Comparison of ENCODE assay signal across 27 cellular contexts in the genomic region with DNA sequence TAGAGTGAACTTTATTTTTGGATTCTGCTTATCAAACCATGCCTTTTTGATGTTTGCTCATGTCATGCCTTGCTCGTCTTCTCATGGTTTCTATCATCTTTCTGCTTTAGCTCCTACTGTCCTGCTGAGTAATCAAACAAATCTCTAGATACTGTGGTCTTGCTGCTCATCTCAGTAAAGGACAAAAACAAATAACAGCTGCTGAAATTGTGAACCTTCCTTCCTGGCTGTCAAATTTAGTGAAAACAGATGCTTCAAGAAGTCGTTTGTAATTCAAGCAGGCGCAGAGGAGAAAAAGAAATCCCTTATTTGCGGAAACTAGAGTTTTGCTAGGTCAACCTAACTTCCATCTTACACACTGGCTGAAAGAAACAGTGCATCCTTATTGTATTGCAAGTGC.
DNase-seq lines count a peak whose midpoint lies in the region; ATAC-seq, FAIRE-seq and TF ChIP-seq lines count a peak whose summit lies in the region.
"Had no signal": no experiment of that assay in that cellular context is flagged by ENCODE, and none has a peak within 500 bp of the region (broad histone marks: within the 10 kb centered on the region; RNA-seq: fewer than 3 reads in every experiment).

No MANE protein-coding gene starts in this region.

- FAIRE-seq in GM19239 (lab: Jason Lieb, UNC): peak; percentile 31
- FAIRE-seq: GM12891 had no signal

- H3K27me3 ChIP-seq in body of pancreas: no peaks in the 10 kb centered on the region
- H3K27me3 ChIP-seq: brain microvascular endothelial cell, colonic mucosa, heart right ventricle, neural progenitor cell, thyroid gland had no signal

- 24 to 36% methylated on average over 4 of the region's 4 CpGs for WGBS in body of pancreas, 2 donors

- H3K4me1 ChIP-seq in body of pancreas: no peaks in the 10 kb centered on the region
- H3K4me1 ChIP-seq: colonic mucosa, heart right ventricle, thyroid gland had no signal

- ATAC-seq in sciatic nerve: peak; percentile 62
- ATAC-seq in body of pancreas: no peak
- no peak for ATAC-seq in HG02973 (IDR thresholded peaks at IDR 0.05; ENCODE audit: unreplicated experiment)
- ATAC-seq: activated naive CD8-positive, alpha-beta T cell treated with anti-CD3 and anti-CD28 coated beads, Interleukin-2, amount 50 U/mL, for 24 hours; effector memory CD8-positive, alpha-beta T cell; heart right ventricle; left ventricle myocardium superior; mucosa of descending colon had no signal

- no peak for TF ChIP-seq POLR2A in body of pancreas (IDR thresholded peaks at IDR 0.05)

- DNase-seq in GM19239 (ENCODE audit: insufficient read length, low spot score) (no peak), NCI-H69 (lab: John Stamatoyannopoulos, UW) (peak; percentile 54), foreskin fibroblast (peak; percentile 18 to 48), sciatic nerve (ENCODE audit: low spot score) (no peak), body of pancreas (no peak), NCI-H82 treated with DMSO at 0.1 percent for 48 hours (lab: John Stamatoyannopoulos, UW; ENCODE audit: unreplicated experiment) (no peak)
- DNase-seq: activated CD4-positive, alpha-beta T cell treated with anti-CD3 and anti-CD28 coated beads, Interleukin-2, amount 50 U/mL, for 48 hours; activated effector memory CD4-positive, alpha-beta T cell treated with anti-CD3 and anti-CD28 coated beads, Interleukin-2, amount 50 U/mL, for 16 hours; activated naive CD8-positive, alpha-beta T cell treated with anti-CD3 and anti-CD28 coated beads, Interleukin-2, amount 50 U/mL, for 24 hours; AML-193; brain microvascular endothelial cell; CD8-positive, alpha-beta memory T cell; colonic mucosa; DMS79; effector memory CD8-positive, alpha-beta T cell; heart right ventricle; Karpas-422; left ventricle myocardium superior; mucosa of descending colon; NCI-H1048; NCI-H2029 treated with DMSO at 0.1 percent for 48 hours; stimulated activated CD4-positive, alpha-beta T cell treated with anti-CD3 and anti-CD28 coated beads, Interleukin-12 subunit alpha, Interleukin-12 subunit beta, amount 100 ng/mL, for 4 hours; thyroid gland had no signal

- no peaks in the 10 kb centered on the region for H3K36me3 ChIP-seq in body of pancreas (replicated peaks in 1 of 2; ENCODE audit: insufficient read depth in 1 of 2, low read depth in 2 of 2)
- H3K36me3 ChIP-seq: brain microvascular endothelial cell, colonic mucosa, heart right ventricle, neural progenitor cell, thyroid gland had no signal

- no peaks in the 10 kb centered on the region for H3K9me3 ChIP-seq in body of pancreas
- H3K9me3 ChIP-seq: colonic mucosa, mucosa of descending colon, thyroid gland had no signal

- TF ChIP-seq CTCF in foreskin fibroblast (IDR thresholded peaks at IDR 0.05; ENCODE audit: low read depth, low read length) (no peak), body of pancreas (IDR thresholded peaks at IDR 0.05) (no peak)

- intact Hi-C loops in sciatic nerve (cut with DNase I): no loop called here
- intact Hi-C loops in body of pancreas (cut with DNase I): no loop called here

- H3K4me3 ChIP-seq in foreskin fibroblast (ENCODE audit: low read depth in 1 of 2, low read length in 2 of 2): no peak overlapping the region
- H3K4me3 ChIP-seq in body of pancreas: no peak overlapping the region
- H3K4me3 ChIP-seq: colonic mucosa, heart right ventricle, mucosa of descending colon, neural progenitor cell, thyroid gland had no signal

- H3K27ac ChIP-seq in body of pancreas: no peak overlapping the region
- H3K27ac ChIP-seq: brain microvascular endothelial cell, colonic mucosa, heart right ventricle, neural progenitor cell, RWPE1, thyroid gland had no signal

Comparison
In these comparisons a context has a peak if more than half of its experiments do, and no peak if none do; other contexts are left out.
1. DNase-seq: peak in NCI-H69 (single experiment) and foreskin fibroblast (2 of 2); none in GM19239 (single experiment), sciatic nerve (single experiment), body of pancreas (0 of 4) and NCI-H82 treated with DMSO at 0.1 percent for 48 hours (single experiment).